Comparison of ENCODE assay signal across 14 cellular contexts in genomic region chr10:110527731-110528171, GRCh38. TPM values are rescaled to one million over a fixed set of nuclear protein-coding genes. Genes with fewer than 3 reads are reported as not detected.
DNase-seq lines count a peak whose midpoint lies in the region; ATAC-seq and TF ChIP-seq lines count a peak whose summit lies in the region.
"Had no signal": no experiment of that assay in that cellular context is flagged by ENCODE, and none has a peak within 500 bp of the region (broad histone marks: within the 10 kb centered on the region; RNA-seq: fewer than 3 reads in every experiment).

No MANE protein-coding gene starts in this region.

- ATAC-seq in activated CD4-positive, CD25-positive, alpha-beta regulatory T cell treated with anti-CD3 and anti-CD28 coated beads, Interleukin-2, amount 50 U/mL, for 24 hours: no peak
- ATAC-seq in stimulated activated effector memory CD8-positive, alpha-beta T cell treated with anti-CD3 and anti-CD28 coated beads, Interleukin-12 subunit alpha, Interleukin-12 subunit beta, amount 100 ng/mL, for 72 hours: no peak
- ATAC-seq in GM18909 (IDR thresholded peaks at IDR 0.05; ENCODE audit: poor library complexity, unreplicated experiment) (no peak), GM21367 (IDR thresholded peaks at IDR 0.05; ENCODE audit: unreplicated experiment) (no peak)

- no peak for TF ChIP-seq CTCF in type B pancreatic cell (conservative IDR thresholded peaks at IDR 0.05)

- DNase-seq in activated CD4-positive, CD25-positive, alpha-beta regulatory T cell treated with anti-CD3 and anti-CD28 coated beads, Interleukin-2, amount 50 U/mL, for 72 hours: peak; percentile 21
- DNase-seq in RKO (ENCODE audit: low spot score) (peak; percentile 89), dermis blood vessel endothelial cell (peak; percentile 81), type B pancreatic cell (ENCODE audit: extremely low spot score, unreplicated experiment) (no peak)
- no peak for DNase-seq in stimulated activated effector memory CD8-positive, alpha-beta T cell treated with anti-CD3 and anti-CD28 coated beads, Interleukin-12 subunit alpha, Interleukin-12 subunit beta, amount 100 ng/mL, for 72 hours (ENCODE audit: low spot score in 2 of 2)
- DNase-seq: ACHN, DMS153, NCI-H1048, NCI-H524, thyroid gland had no signal

- H3K27me3 Mint-ChIP-seq in type B pancreatic cell: peaks cover 21% of the 10 kb centered on the region

- H3K9me3 Mint-ChIP-seq in stimulated activated effector memory CD8-positive, alpha-beta T cell treated with anti-CD3 and anti-CD28 coated beads, Interleukin-12 subunit alpha, Interleukin-12 subunit beta, amount 100 ng/mL, for 72 hours: no peaks in the 10 kb centered on the region
- no peaks in the 10 kb centered on the region for H3K9me3 Mint-ChIP-seq in type B pancreatic cell
- H3K9me3 Mint-ChIP-seq: neural crest cell had no signal

- peak overlapping the region; percentile 4 for H3K27ac Mint-ChIP-seq in stimulated activated effector memory CD8-positive, alpha-beta T cell treated with anti-CD3 and anti-CD28 coated beads, Interleukin-12 subunit alpha, Interleukin-12 subunit beta, amount 100 ng/mL, for 72 hours
- H3K27ac Mint-ChIP-seq in type B pancreatic cell: no peak overlapping the region

- peaks cover 72% of the 10 kb centered on the region for H3K4me1 Mint-ChIP-seq in stimulated activated effector memory CD8-positive, alpha-beta T cell treated with anti-CD3 and anti-CD28 coated beads, Interleukin-12 subunit alpha, Interleukin-12 subunit beta, amount 100 ng/mL, for 72 hours
- peaks cover 4% of the 10 kb centered on the region for H3K4me1 Mint-ChIP-seq in type B pancreatic cell (ENCODE audit: unreplicated experiment)
- H3K4me1 Mint-ChIP-seq: neural crest cell had no signal

- H3K36me3 Mint-ChIP-seq in stimulated activated effector memory CD8-positive, alpha-beta T cell treated with anti-CD3 and anti-CD28 coated beads, Interleukin-12 subunit alpha, Interleukin-12 subunit beta, amount 100 ng/mL, for 72 hours: peaks cover 45% of the 10 kb centered on the region
- H3K36me3 Mint-ChIP-seq in type B pancreatic cell: no peaks in the 10 kb centered on the region

- H3K4me3 Mint-ChIP-seq in stimulated activated effector memory CD8-positive, alpha-beta T cell treated with anti-CD3 and anti-CD28 coated beads, Interleukin-12 subunit alpha, Interleukin-12 subunit beta, amount 100 ng/mL, for 72 hours: peak overlapping the region; percentile 58
- no peak overlapping the region for H3K4me3 Mint-ChIP-seq in type B pancreatic cell
- H3K4me3 Mint-ChIP-seq: neural crest cell had no signal

RNA-seq across cellular contexts. Expression of gene DUSP5, which starts 30.0 kb away (rescaled TPM):
- total RNA-seq in dermis blood vessel endothelial cell (20.9 and 31.3 TPM in 2 replicates), type B pancreatic cell (ENCODE audit: low replicate concordance) (16.3 and 61.6 TPM in 2 replicates)

RNA-seq across cellular contexts. Expression of gene SMC3, which starts 39.7 kb away (rescaled TPM):
- 29.6 and 47.3 TPM in 2 replicates for total RNA-seq in dermis blood vessel endothelial cell
- total RNA-seq in type B pancreatic cell (ENCODE audit: low replicate concordance): 39.0 and 60.6 TPM in 2 replicates

Comparison
In these comparisons a context has a peak if more than half of its experiments do, and no peak if none do; other contexts are left out.
1. DNase-seq: peak in activated CD4-positive, CD25-positive, alpha-beta regulatory T cell treated with anti-CD3 and anti-CD28 coated beads, Interleukin-2, amount 50 U/mL, for 72 hours (single experiment), RKO (single experiment) and dermis blood vessel endothelial cell (single experiment); none in stimulated activated effector memory CD8-positive, alpha-beta T cell treated with anti-CD3 and anti-CD28 coated beads, Interleukin-12 subunit alpha, Interleukin-12 subunit beta, amount 100 ng/mL, for 72 hours (0 of 2) and type B pancreatic cell (single experiment).